In genomic region chr3:152400912-152401311, GRCh38 we compare ENCODE assay signal across 14 cellular contexts.
DNase-seq lines count a peak whose midpoint lies in the region; ATAC-seq lines count a peak whose summit lies in the region.
"Had no signal": no experiment of that assay in that cellular context is flagged by ENCODE, and none has a peak within 500 bp of the region (broad histone marks: within the 10 kb centered on the region; RNA-seq: fewer than 3 reads in every experiment).

No MANE protein-coding gene starts in this region.

- no peak overlapping the region for H2AK5ac ChIP-seq in neuronal stem cell (ENCODE audit: low read depth, low read length)

- H3K4me1 ChIP-seq in SJSA1 (replicated peaks) (peaks cover 54% of the 10 kb centered on the region), subcutaneous abdominal adipose tissue (ENCODE audit: control insufficient read depth in 5 of 5, insufficient read depth in 5 of 5, low read length in 5 of 5) (peaks cover 0 to 68% (median 56%) of the 10 kb centered on the region in 5 donors), neuronal stem cell (ENCODE audit: control insufficient read depth in 2 of 2, insufficient read depth in 1 of 2, low read depth in 1 of 2, low read length in 2 of 2) (peaks cover 4 to 6% of the 10 kb centered on the region in 2 donors)

- no peaks in the 10 kb centered on the region for H3K79me1 ChIP-seq in neuronal stem cell (ENCODE audit: low read depth, low read length)

- H3K36me3 ChIP-seq in SJSA1 (peaks cover 19% of the 10 kb centered on the region), subcutaneous abdominal adipose tissue (ENCODE audit: control insufficient read depth in 5 of 5, insufficient read depth in 5 of 5, low read length in 5 of 5) (peaks cover 0 to under 1% (median 0%) of the 10 kb centered on the region in 5 donors), neuronal stem cell (replicated peaks in 1 of 2; ENCODE audit: control insufficient read depth in 2 of 2, insufficient read depth in 2 of 2, low read length in 2 of 2) (peaks cover 0 to 3% of the 10 kb centered on the region in 2 donors)
- H3K36me3 ChIP-seq: BE2C had no signal

- H3K4me2 ChIP-seq in neuronal stem cell (ENCODE audit: insufficient read depth, low read length, poor library complexity, severe bottlenecking): no peak overlapping the region

- H2BK15ac ChIP-seq in neuronal stem cell (ENCODE audit: low read length): no peak overlapping the region

- no peaks in the 10 kb centered on the region for H3K9me3 ChIP-seq in SJSA1 (replicated peaks)
- H3K9me3 ChIP-seq in subcutaneous abdominal adipose tissue (ENCODE audit: control insufficient read depth in 5 of 5, low read length in 5 of 5): no peaks in the 10 kb centered on the region
- H3K9me3 ChIP-seq in neuronal stem cell (replicated peaks in 1 of 2; ENCODE audit: control insufficient read depth in 2 of 2, insufficient read depth in 1 of 2, low read depth in 1 of 2, low read length in 2 of 2): no peaks in the 10 kb centered on the region
- H3K9me3 ChIP-seq: testis had no signal

- no peak overlapping the region for H3K4ac ChIP-seq in neuronal stem cell (ENCODE audit: low read length)

- H3K27me3 ChIP-seq in SJSA1 (replicated peaks) (no peaks in the 10 kb centered on the region), subcutaneous abdominal adipose tissue (ENCODE audit: control insufficient read depth in 5 of 5, insufficient read depth in 4 of 5, low read length in 5 of 5) (no peaks in the 10 kb centered on the region), neuronal stem cell (ENCODE audit: control insufficient read depth in 3 of 3, insufficient read depth in 3 of 3, low read depth in 1 of 3, low read length in 3 of 3) (no peaks in the 10 kb centered on the region)
- H3K27me3 ChIP-seq: BE2C, testis had no signal

- DNase-seq in activated naive CD4-positive, alpha-beta T cell (lab: John Stamatoyannopoulos, UW): no peak
- DNase-seq in SJSA1 (ENCODE audit: low read depth in 1 of 2, low spot score in 2 of 2) (peak; percentile 48 to 64), fibroblast of peridontal ligament (ENCODE audit: extremely low read depth) (peak; percentile 82), neuronal stem cell (ENCODE audit: low spot score) (no peak)
- no peak for DNase-seq in stimulated activated CD4-positive, alpha-beta T cell treated with anti-CD3 and anti-CD28 coated beads, Interleukin-4, amount 100 ng/mL, for 1 hour
- DNase-seq: activated naive CD8-positive, alpha-beta T cell treated with anti-CD3 and anti-CD28 coated beads, Interleukin-2, amount 10 ng/mL, durations not matched to agents 7 days and 5 days; BE2C; NCI-H2081; nucleus accumbens; testis had no signal

- peak overlapping the region; percentile 75 for H3K27ac ChIP-seq in SJSA1
- peak overlapping the region; percentile 42 for H3K27ac ChIP-seq in subcutaneous abdominal adipose tissue (ENCODE audit: low read depth, low read length)
- no peak overlapping the region for H3K27ac ChIP-seq in neuronal stem cell (replicated peaks; ENCODE audit: low read length)
- H3K27ac ChIP-seq: testis had no signal

- H3K18ac ChIP-seq in neuronal stem cell (ENCODE audit: low read length): no peak overlapping the region

- H3K27me3 Mint-ChIP-seq in activated naive CD4-positive, alpha-beta T cell treated with anti-CD3 and anti-CD28 coated beads, Interleukin-2, amount 50 U/mL, for 24 hours: no peaks in the 10 kb centered on the region
- H3K27me3 Mint-ChIP-seq: activated naive CD8-positive, alpha-beta T cell treated with anti-CD3 and anti-CD28 coated beads, Interleukin-2, amount 10 ng/mL, durations not matched to agents 7 days and 5 days had no signal

- no peak overlapping the region for H4K91ac ChIP-seq in neuronal stem cell (ENCODE audit: low read depth, low read length, poor library complexity)

- ATAC-seq in GM21619 (IDR thresholded peaks at IDR 0.05; ENCODE audit: unreplicated experiment): no peak
- ATAC-seq: WTC11 had no signal

- H3K4me3 Mint-ChIP-seq in activated naive CD4-positive, alpha-beta T cell treated with anti-CD3 and anti-CD28 coated beads, Interleukin-2, amount 50 U/mL, for 24 hours: no peak overlapping the region
- H3K4me3 Mint-ChIP-seq: activated naive CD8-positive, alpha-beta T cell treated with anti-CD3 and anti-CD28 coated beads, Interleukin-2, amount 10 ng/mL, durations not matched to agents 7 days and 5 days; WTC11 had no signal

- H2AFZ ChIP-seq in neuronal stem cell (ENCODE audit: low read length): no peak overlapping the region

- H3K4me1 Mint-ChIP-seq in activated naive CD4-positive, alpha-beta T cell treated with anti-CD3 and anti-CD28 coated beads, Interleukin-2, amount 50 U/mL, for 24 hours: peaks cover 87% of the 10 kb centered on the region

- no peak overlapping the region for H4K8ac ChIP-seq in neuronal stem cell (ENCODE audit: low read depth, low read length)

- H3K14ac ChIP-seq in neuronal stem cell (ENCODE audit: low read length): no peak overlapping the region

- H2BK120ac ChIP-seq in neuronal stem cell (ENCODE audit: low read depth, low read length): no peak overlapping the region

- H3K9ac ChIP-seq in subcutaneous abdominal adipose tissue (ENCODE audit: low read length in 5 of 5): no peak overlapping the region
- H3K9ac ChIP-seq in neuronal stem cell (ENCODE audit: low read depth, low read length, poor library complexity): no peak overlapping the region

- no peak overlapping the region for H3K23ac ChIP-seq in neuronal stem cell (ENCODE audit: low read depth, low read length, poor library complexity)

- no peaks in the 10 kb centered on the region for H3K9me3 Mint-ChIP-seq in activated naive CD4-positive, alpha-beta T cell treated with anti-CD3 and anti-CD28 coated beads, Interleukin-2, amount 50 U/mL, for 24 hours

- no peak overlapping the region for H2BK5ac ChIP-seq in neuronal stem cell (ENCODE audit: low read length)

- H3K36me3 Mint-ChIP-seq in activated naive CD4-positive, alpha-beta T cell treated with anti-CD3 and anti-CD28 coated beads, Interleukin-2, amount 50 U/mL, for 24 hours: peaks cover 19% of the 10 kb centered on the region

- H3K4me3 ChIP-seq in SJSA1 (no peak overlapping the region), subcutaneous abdominal adipose tissue (ENCODE audit: low read depth in 1 of 5, low read length in 5 of 5) (no peak overlapping the region), neuronal stem cell (ENCODE audit: low read length in 2 of 2) (no peak overlapping the region)
- H3K4me3 ChIP-seq: testis had no signal

- peak overlapping the region; percentile 97 for H3K27ac Mint-ChIP-seq in activated naive CD4-positive, alpha-beta T cell treated with anti-CD3 and anti-CD28 coated beads, Interleukin-2, amount 50 U/mL, for 24 hours
- H3K27ac Mint-ChIP-seq: activated naive CD8-positive, alpha-beta T cell treated with anti-CD3 and anti-CD28 coated beads, Interleukin-2, amount 10 ng/mL, durations not matched to agents 7 days and 5 days; WTC11 had no signal

- H2BK12ac ChIP-seq in neuronal stem cell (ENCODE audit: low read length): no peak overlapping the region

Comparison
In these comparisons a context has a peak if more than half of its experiments do, and no peak if none do; other contexts are left out.
1. DNase-seq: peak in SJSA1 (2 of 2) and fibroblast of peridontal ligament (single experiment); none in activated naive CD4-positive, alpha-beta T cell (0 of 4), neuronal stem cell (single experiment) and stimulated activated CD4-positive, alpha-beta T cell treated with anti-CD3 and anti-CD28 coated beads, Interleukin-4, amount 100 ng/mL, for 1 hour (single experiment).